In the genomic region with DNA sequence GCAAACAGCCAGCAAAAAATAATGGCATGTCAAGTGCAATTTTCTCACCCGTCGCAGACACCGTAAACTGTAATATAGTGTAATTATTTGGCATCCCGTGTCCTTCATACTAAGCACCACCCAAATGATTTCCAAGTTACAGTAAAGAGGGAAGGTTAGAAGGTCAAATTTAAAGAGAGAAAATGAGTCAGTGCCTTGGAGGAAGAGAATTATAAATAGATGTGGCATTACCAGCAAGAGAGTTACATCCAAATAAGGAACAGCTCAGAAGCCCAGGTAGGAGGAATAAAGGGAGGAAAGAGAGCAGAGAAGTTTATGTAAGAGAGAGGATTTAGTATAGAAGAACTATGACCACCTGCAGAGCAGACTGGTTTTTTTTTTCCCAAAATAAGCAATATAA, we compare ENCODE assay signal across 22 cellular contexts. TPM values are rescaled to one million over a fixed set of nuclear protein-coding genes. Genes with fewer than 3 reads are reported as not detected.
A peak's percentile ranks its signal among the peaks of the same experiment; 100 is the strongest.
DNase-seq lines count a peak whose midpoint lies in the region; ATAC-seq and TF ChIP-seq lines count a peak whose summit lies in the region.
"Had no signal": no experiment of that assay in that cellular context is flagged by ENCODE, and none has a peak within 500 bp of the region (broad histone marks: within the 10 kb centered on the region; RNA-seq: fewer than 3 reads in every experiment).

No MANE protein-coding gene starts in this region.

- no peak for TF ChIP-seq CTCF in right atrium auricular region (IDR thresholded peaks at IDR 0.05)

- H3K4me1 ChIP-seq in right atrium auricular region: no peaks in the 10 kb centered on the region

- no peak for DNase-seq in left ventricle myocardium superior
- DNase-seq in right atrium auricular region (ENCODE audit: low spot score): no peak
- DNase-seq in NCI-H1417 (lab: John Stamatoyannopoulos, UW): peak in 2 of 3 experiments; percentile 68 to 95
- DNase-seq in caudate nucleus (lab: John Stamatoyannopoulos, UW): peak in 4 of 61 donors; percentile 13 to 61 (median 38)
- DNase-seq in NCI-H1092 treated with DMSO at 0.1 percent for 48 hours (lab: John Stamatoyannopoulos, UW): no peak
- DNase-seq: ACHN; C1 segment of cervical spinal cord; CD8-positive, alpha-beta memory T cell; GM23248; KG1; NCI-H1048; NCI-H1694 treated with DMSO at 0.1 percent for 48 hours; NCI-H2171; NCI-H82; OCI-M1; SHP77; SK-N-SH had no signal

- H3K4me3 ChIP-seq in right atrium auricular region: no peak overlapping the region
- H3K4me3 ChIP-seq: GM23248 had no signal

- intact Hi-C loops in left ventricle myocardium superior (cut with micrococcal nuclease): no loop called here

- no peaks in the 10 kb centered on the region for H3K27me3 ChIP-seq in right atrium auricular region

- no peaks in the 10 kb centered on the region for H3K9me3 ChIP-seq in right atrium auricular region
- H3K9me3 ChIP-seq: SK-N-SH had no signal

- ATAC-seq in left ventricle myocardium superior (peak; percentile 39), HG02642 (IDR thresholded peaks at IDR 0.05; ENCODE audit: poor library complexity, unreplicated experiment) (no peak), HG02571 (IDR thresholded peaks at IDR 0.05; ENCODE audit: unreplicated experiment) (no peak)

- no peaks in the 10 kb centered on the region for H3K36me3 ChIP-seq in right atrium auricular region

- H3K27ac ChIP-seq in right atrium auricular region (no peak overlapping the region), caudate nucleus (ENCODE audit: low read depth, low read length) (peak overlapping the region; percentile 60)
- H3K27ac ChIP-seq: GM23248 had no signal

RNA-seq across cellular contexts. Expression of a gene that starts 21.7 kb away (rescaled TPM):
- not detected for total RNA-seq in left ventricle myocardium superior
- not detected for total RNA-seq in right atrium auricular region
- total RNA-seq: CD8-positive, alpha-beta memory T cell; G401; GM23248; HT-29; NCI-H460 had no signal

Comparison
In these comparisons a context has a peak if more than half of its experiments do, and no peak if none do; other contexts are left out.
1. DNase-seq: peak in NCI-H1417 (2 of 3); none in left ventricle myocardium superior (single experiment), right atrium auricular region (single experiment) and NCI-H1092 treated with DMSO at 0.1 percent for 48 hours (single experiment).